ENCODE assay signal across 20 cellular contexts in genomic region chr5:1785062-1785461, GRCh38.
"Had no signal": no experiment of that assay in that cellular context is flagged by ENCODE, and none has a peak within 500 bp of the region (broad histone marks: within the 10 kb centered on the region; RNA-seq: fewer than 3 reads in every experiment).

No MANE protein-coding gene starts in this region.

- DNase-seq: activated CD4-positive, alpha-beta memory T cell treated with anti-CD3 and anti-CD28 coated beads for 36 hours; activated CD8-positive, alpha-beta memory T cell treated with anti-CD3 and anti-CD28 coated beads, Interleukin-2, amount 50 U/mL, for 48 hours; activated naive CD4-positive, alpha-beta T cell treated with anti-CD3 and anti-CD28 coated beads for 36 hours; adrenal gland; effector memory CD4-positive, alpha-beta T cell; hippocampal formation; naive B cell; stimulated activated CD4-positive, alpha-beta T cell treated with anti-CD3 and anti-CD28 coated beads, Interleukin-2, amount 100 ng/mL, for 24 hours; stimulated activated naive CD4-positive, alpha-beta T cell; substantia nigra; T1000; transverse colon had no signal

- H3K27ac Mint-ChIP-seq: activated CD4-positive, alpha-beta memory T cell treated with anti-CD3 and anti-CD28 coated beads for 36 hours; activated naive CD4-positive, alpha-beta T cell treated with anti-CD3 and anti-CD28 coated beads for 36 hours had no signal

- H3K4me3 ChIP-seq: adrenal gland, body of pancreas, gastroesophageal sphincter, right atrium auricular region, transverse colon had no signal

- H3K27ac ChIP-seq: adrenal gland, body of pancreas, epithelial cell of prostate, gastroesophageal sphincter, neutrophil, right atrium auricular region, transverse colon, VCaP had no signal

- H3K4me1 ChIP-seq: adrenal gland, body of pancreas, gastroesophageal sphincter, right atrium auricular region, transverse colon had no signal

- ATAC-seq: body of pancreas, gastroesophageal sphincter, left colon had no signal

- H3K4me3 Mint-ChIP-seq: activated CD4-positive, alpha-beta memory T cell treated with anti-CD3 and anti-CD28 coated beads for 36 hours; activated naive CD4-positive, alpha-beta T cell treated with anti-CD3 and anti-CD28 coated beads for 36 hours; central memory CD8-positive, alpha-beta T cell had no signal

- H3K9me3 Mint-ChIP-seq: activated CD4-positive, alpha-beta memory T cell treated with anti-CD3 and anti-CD28 coated beads for 36 hours; activated naive CD4-positive, alpha-beta T cell treated with anti-CD3 and anti-CD28 coated beads for 36 hours; central memory CD8-positive, alpha-beta T cell; naive B cell had no signal

- H3K9me3 ChIP-seq: adrenal gland, body of pancreas, gastroesophageal sphincter, neutrophil, right atrium auricular region, transverse colon had no signal

- H3K36me3 ChIP-seq: adrenal gland, gastroesophageal sphincter, neutrophil, right atrium auricular region, transverse colon had no signal

- H3K27me3 ChIP-seq: body of pancreas, right atrium auricular region had no signal

- H3K27me3 Mint-ChIP-seq: activated CD4-positive, alpha-beta memory T cell treated with anti-CD3 and anti-CD28 coated beads for 36 hours had no signal

- H3K36me3 Mint-ChIP-seq: activated CD4-positive, alpha-beta memory T cell treated with anti-CD3 and anti-CD28 coated beads for 36 hours; naive B cell had no signal
